In genomic region chr14:45819107-45819506, GRCh38 we compare ENCODE assay signal across 22 cellular contexts.
DNase-seq lines count a peak whose midpoint lies in the region; ATAC-seq, FAIRE-seq and TF ChIP-seq lines count a peak whose summit lies in the region.
"Had no signal": no experiment of that assay in that cellular context is flagged by ENCODE, and none has a peak within 500 bp of the region (broad histone marks: within the 10 kb centered on the region; RNA-seq: fewer than 3 reads in every experiment).

No MANE protein-coding gene starts in this region.

- H3K9ac ChIP-seq in mammary epithelial cell (ENCODE audit: insufficient read depth, low read length), result no peak overlapping the region
- H3K9ac ChIP-seq: BLaER1 had no signal

- no peaks in the 10 kb centered on the region for H3K36me3 Mint-ChIP-seq in MCF 10A (ENCODE audit: insufficient read depth, unreplicated experiment)
- H3K36me3 Mint-ChIP-seq: CD4-positive, CD25-positive, alpha-beta regulatory T cell; CD8-positive, alpha-beta T cell had no signal

- no peak overlapping the region for H3K4me2 ChIP-seq in mammary epithelial cell (ENCODE audit: insufficient read depth, low read depth, low read length)
- H3K4me2 ChIP-seq: BLaER1, GM23338 had no signal

- TF ChIP-seq CTCF in MCF 10A (IDR thresholded peaks at IDR 0.05; ENCODE audit: unreplicated experiment) (peak; percentile 6), mammary epithelial cell (conservative IDR thresholded peaks at IDR 0.05 in 1 of 2, IDR thresholded peaks at IDR 0.05 in 1 of 2; ENCODE audit: extremely low read depth in 1 of 2, insufficient read depth in 1 of 2, low read depth in 1 of 2, low read length in 2 of 2) (peak in 1 of 2 donors; percentile 31), VCaP (conservative IDR thresholded peaks at IDR 0.05) (0 out of 2 replicates have a peak, but pooled peaks have one; percentile 6), foreskin keratinocyte (conservative IDR thresholded peaks at IDR 0.05) (peak; percentile 50)

- 93% methylated on average over 2 of the region's 2 CpGs for WGBS in mammary epithelial cell (ENCODE audit: low coverage, missing lambda C conversion rate)

- in situ Hi-C loops in mammary epithelial cell (cut with MboI; ENCODE audit: low sequenced_read_pairs in 2 of 2), result loop anchor here (25.0 kb wide), 1 partner anchor 207 kb away; no protein-coding TSS in a partner anchor

- BruUV-seq in MCF 10A (replicated peaks; lab: Mats Ljungman, UMichigan), result no TSS peak
- BruUV-seq in mammary epithelial cell (replicated peaks; lab: Mats Ljungman, UMichigan), result no TSS peak

- DNase-seq in MCF 10A (ENCODE audit: unreplicated experiment), result peak; percentile 9
- DNase-seq in mammary epithelial cell, result no peak
- DNase-seq in foreskin keratinocyte, result no peak
- DNase-seq in urothelium cell line (ENCODE audit: low spot score), result no peak
- DNase-seq in GF-D8 (lab: John Stamatoyannopoulos, UW), result no peak
- DNase-seq in epidermal melanocyte (ENCODE audit: insufficient read length, low spot score), result no peak
- DNase-seq: Caco-2; CD4-positive, CD25-positive, alpha-beta regulatory T cell; CD8-positive, alpha-beta T cell; DMS153; DND-41; HCEC 1CT had no signal

- H4K20me1 ChIP-seq in mammary epithelial cell (ENCODE audit: insufficient read depth, low read length), result no peaks in the 10 kb centered on the region
- H4K20me1 ChIP-seq: BLaER1 had no signal

- no peak overlapping the region for H3K4me3 Mint-ChIP-seq in MCF 10A (ENCODE audit: unreplicated experiment)
- H3K4me3 Mint-ChIP-seq: B cell; CD4-positive, CD25-positive, alpha-beta regulatory T cell; CD8-positive, alpha-beta T cell; GM23338 had no signal

- H3K9me3 Mint-ChIP-seq in MCF 10A (ENCODE audit: unreplicated experiment), result no peaks in the 10 kb centered on the region

- H3K27me3 ChIP-seq in mammary epithelial cell (ENCODE audit: insufficient read depth, low read length) (no peaks in the 10 kb centered on the region), foreskin keratinocyte (no peaks in the 10 kb centered on the region)
- H3K27me3 ChIP-seq: BLaER1 had no signal

- H3K36me3 ChIP-seq in mammary epithelial cell (ENCODE audit: insufficient read depth, low read length), result no peaks in the 10 kb centered on the region
- H3K36me3 ChIP-seq: BLaER1 had no signal

- no peaks in the 10 kb centered on the region for H3K79me2 ChIP-seq in mammary epithelial cell (ENCODE audit: insufficient read depth, low read length)

- H2AFZ ChIP-seq in mammary epithelial cell (ENCODE audit: low read depth, low read length), result no peak overlapping the region
- H2AFZ ChIP-seq: GM23338 had no signal

- H3K4me3 ChIP-seq in mammary epithelial cell (replicated peaks in 1 of 3; ENCODE audit: insufficient read depth in 1 of 3, low read depth in 2 of 3, low read length in 3 of 3), result no peak overlapping the region
- H3K4me3 ChIP-seq: BLaER1, GM12878, GM23338 had no signal

- intact Hi-C loops in MCF 10A (cut with micrococcal nuclease), result loop anchor here (1.0 kb wide), 1 partner anchor 209 kb away; no protein-coding TSS in a partner anchor
- intact Hi-C loops in mammary epithelial cell (cut with micrococcal nuclease), result loop anchor here (1.0 to 10.0 kb wide), 3 partner anchors 209 to 904 kb away; no protein-coding TSS in a partner anchor

- H3K27ac ChIP-seq in mammary epithelial cell (ENCODE audit: insufficient read depth, low read depth, low read length) (no peak overlapping the region), VCaP (no peak overlapping the region), foreskin keratinocyte (no peak overlapping the region)
- H3K27ac ChIP-seq: 22Rv1, BLaER1, C4-2B had no signal

- dilution Hi-C loops in mammary epithelial cell (cut with HindIII; ENCODE audit: low sequenced_read_pairs), result no loop called here

- ATAC-seq in foreskin keratinocyte (peak; percentile 26), HG02981 (IDR thresholded peaks at IDR 0.05; ENCODE audit: unreplicated experiment) (no peak)
- ATAC-seq: CD8-positive, alpha-beta T cell; GM12878; GM23338 had no signal

- CTCF ChIA-PET in MCF 10A (lab: Yijun Ruan, JAX) (no interaction called here), mammary epithelial cell (lab: Charles Lee; ENCODE audit: low non-redundant PET) (no interaction called here)

- no peaks in the 10 kb centered on the region for H3K4me1 ChIP-seq in mammary epithelial cell (ENCODE audit: insufficient read depth, low read length)
- H3K4me1 ChIP-seq in foreskin keratinocyte, result no peaks in the 10 kb centered on the region
- H3K4me1 ChIP-seq: BLaER1, Caco-2 had no signal

- H3K27ac Mint-ChIP-seq in MCF 10A (ENCODE audit: low read depth, unreplicated experiment), result no peak overlapping the region
- H3K27ac Mint-ChIP-seq: B cell; CD4-positive, CD25-positive, alpha-beta regulatory T cell; CD8-positive, alpha-beta T cell; GM23338 had no signal

- no peaks in the 10 kb centered on the region for H3K9me3 ChIP-seq in mammary epithelial cell (replicated peaks; ENCODE audit: insufficient read depth, low read length)
- H3K9me3 ChIP-seq: Caco-2 had no signal

- no peaks in the 10 kb centered on the region for H3K27me3 Mint-ChIP-seq in MCF 10A (ENCODE audit: insufficient read depth, unreplicated experiment)
- H3K27me3 Mint-ChIP-seq: B cell; CD4-positive, CD25-positive, alpha-beta regulatory T cell had no signal

- POLR2A ChIA-PET in MCF 10A (lab: Yijun Ruan, JAX), result no interaction called here

- H3K4me1 Mint-ChIP-seq in MCF 10A (ENCODE audit: insufficient read depth, unreplicated experiment), result no peaks in the 10 kb centered on the region
- H3K4me1 Mint-ChIP-seq: B cell; CD4-positive, CD25-positive, alpha-beta regulatory T cell; GM23338 had no signal

- FAIRE-seq in urothelium cell line (lab: Jason Lieb, UNC), result peak; percentile 81
- FAIRE-seq: A204.1, G401.6, GM12878 had no signal
